In the genomic region with DNA sequence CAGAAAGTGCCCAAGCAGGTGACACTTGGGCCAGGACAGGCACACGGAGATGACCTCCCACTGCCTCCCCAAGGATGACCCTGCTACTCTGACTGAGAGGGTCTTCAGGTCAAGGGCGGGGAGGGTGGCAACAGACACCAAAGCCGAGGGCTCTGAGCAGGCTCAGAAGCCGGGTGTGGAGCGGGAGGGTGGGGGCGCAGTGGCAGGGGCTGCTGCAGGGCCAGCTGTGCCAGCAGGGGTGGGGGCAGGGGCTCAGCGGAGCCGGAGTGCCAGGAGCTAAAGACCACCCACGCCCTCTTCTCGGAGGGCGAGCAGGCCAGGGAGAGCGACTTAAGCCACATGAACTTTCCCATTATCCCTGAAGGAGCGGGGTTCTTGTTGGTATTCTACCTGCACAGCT, we compare ENCODE assay signal across 26 cellular contexts.
"Had no signal": no experiment of that assay in that cellular context is flagged by ENCODE, and none has a peak within 500 bp of the region (broad histone marks: within the 10 kb centered on the region; RNA-seq: fewer than 3 reads in every experiment).

No MANE protein-coding gene starts in this region.

- H3K4me3 ChIP-seq: cardiac muscle cell had no signal

- H3K9me3 Mint-ChIP-seq: activated naive CD4-positive, alpha-beta T cell treated with anti-CD3 and anti-CD28 coated beads, Interleukin-2, amount 10 ng/mL, durations not matched to agents 7 days and 5 days; activated naive CD8-positive, alpha-beta T cell treated with anti-CD3 and anti-CD28 coated beads for 36 hours; activated T-cell treated with anti-CD3 and anti-CD28 coated beads, Interleukin-2, amount 50 U/mL, for 4 hours; T-helper 1 cell treated with Interleukin-12 subunit alpha and Interleukin-12 subunit beta and Interleukin-4 antibody, amounts not matched to agents 30 μg/mL and 1 μg/mL, for 36 hours; WTC11 had no signal

- DNase-seq: activated CD4-positive, alpha-beta T cell treated with anti-CD3 and anti-CD28 coated beads for 48 hours; activated CD4-positive, alpha-beta T cell treated with anti-CD3 and anti-CD28 coated beads, Interleukin-2, amount 50 U/mL, for 48 hours; activated CD4-positive, CD25-positive, alpha-beta regulatory T cell treated with anti-CD3 and anti-CD28 coated beads, Interleukin-2, amount 50 U/mL, for 72 hours; activated CD8-positive, alpha-beta memory T cell treated with anti-CD3 and anti-CD28 coated beads for 24 hours; activated gamma-delta T cell treated with Interleukin-2 at 50 U/mL for 16 hours; activated naive CD4-positive, alpha-beta T cell treated with anti-CD3 and anti-CD28 coated beads, Interleukin-2, amount 10 ng/mL, durations not matched to agents 7 days and 5 days; activated naive CD8-positive, alpha-beta T cell treated with anti-CD3 and anti-CD28 coated beads for 36 hours; activated T-cell treated with anti-CD3 and anti-CD28 coated beads, Interleukin-2, amount 50 U/mL, for 4 hours; brain microvascular endothelial cell; Karpas-422; MM.1S; NCI-H1105; NCI-H1436; NCI-H1694 treated with DMSO at 0.1 percent for 48 hours; NCI-H2029 treated with DMSO at 0.1 percent for 48 hours; NCI-H345; NCI-H510A; NCI-H69; NK-92 treated with Interleukin-12 subunit alpha and Interleukin-12 subunit beta, amount 100 ng/mL, for 24 hours; OCI-M1; RPMI8226 had no signal

- ATAC-seq: activated T-cell treated with anti-CD3 and anti-CD28 coated beads, Interleukin-2, amount 50 U/mL, for 4 hours; Panc1; Right ventricle myocardium inferior had no signal

- H3K4me1 Mint-ChIP-seq: activated naive CD4-positive, alpha-beta T cell treated with anti-CD3 and anti-CD28 coated beads, Interleukin-2, amount 10 ng/mL, durations not matched to agents 7 days and 5 days had no signal

- H3K27me3 ChIP-seq: brain microvascular endothelial cell, cardiac muscle cell had no signal

- H3K36me3 ChIP-seq: brain microvascular endothelial cell, cardiac muscle cell had no signal

- H3K27ac ChIP-seq: brain microvascular endothelial cell, cardiac muscle cell had no signal

- H3K27ac Mint-ChIP-seq: activated naive CD4-positive, alpha-beta T cell treated with anti-CD3 and anti-CD28 coated beads, Interleukin-2, amount 10 ng/mL, durations not matched to agents 7 days and 5 days; activated naive CD8-positive, alpha-beta T cell treated with anti-CD3 and anti-CD28 coated beads for 36 hours; T-helper 1 cell treated with Interleukin-12 subunit alpha and Interleukin-12 subunit beta and Interleukin-4 antibody, amounts not matched to agents 30 μg/mL and 1 μg/mL, for 36 hours; WTC11 had no signal

- H3K36me3 Mint-ChIP-seq: activated naive CD4-positive, alpha-beta T cell treated with anti-CD3 and anti-CD28 coated beads, Interleukin-2, amount 10 ng/mL, durations not matched to agents 7 days and 5 days; activated naive CD8-positive, alpha-beta T cell treated with anti-CD3 and anti-CD28 coated beads for 36 hours; WTC11 had no signal

- H3K4me3 Mint-ChIP-seq: activated naive CD4-positive, alpha-beta T cell treated with anti-CD3 and anti-CD28 coated beads, Interleukin-2, amount 10 ng/mL, durations not matched to agents 7 days and 5 days; activated naive CD8-positive, alpha-beta T cell treated with anti-CD3 and anti-CD28 coated beads for 36 hours; activated T-cell treated with anti-CD3 and anti-CD28 coated beads, Interleukin-2, amount 50 U/mL, for 4 hours; T-helper 1 cell treated with Interleukin-12 subunit alpha and Interleukin-12 subunit beta and Interleukin-4 antibody, amounts not matched to agents 30 μg/mL and 1 μg/mL, for 36 hours; WTC11 had no signal
